Comparison of ENCODE assay signal across 1 cellular context in the genomic region with DNA sequence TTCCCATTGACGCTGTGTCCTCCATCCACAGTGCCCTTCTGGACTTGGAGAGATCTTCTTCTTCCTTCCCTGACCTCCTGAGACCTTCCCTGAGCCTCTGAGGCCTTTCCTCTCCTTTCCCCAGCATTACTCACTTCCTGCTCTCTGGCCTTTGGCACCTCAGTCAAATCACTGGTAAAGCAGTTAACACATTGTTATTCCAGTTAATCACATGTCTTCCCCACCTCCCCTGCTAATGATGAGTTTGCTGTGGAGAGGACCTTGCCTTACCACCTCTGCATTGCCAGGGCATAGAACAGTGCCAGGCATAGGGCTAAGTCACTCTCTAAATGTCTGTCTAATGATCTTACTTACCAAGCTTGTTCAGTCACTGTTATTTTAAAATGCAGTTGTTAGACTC.
A peak's percentile ranks its signal among the peaks of the same experiment; 100 is the strongest.
TF ChIP-seq lines count a peak whose summit lies in the region.

No MANE protein-coding gene starts in this region.

TF ChIP-seq in HepG2, 621 proteins besides CTCF, POLR2A, EP300 and RAD21 (continued from another document and continues in another):
- TF ChIP-seq DPF2 (CRISPR knock-in tag; IDR thresholded peaks at IDR 0.05; ENCODE audit: borderline replicate concordance, low read depth) (no peak), PPARG (CRISPR knock-in tag; conservative IDR thresholded peaks at IDR 0.05) (peak; percentile 40; the same call in 1 of the 2 replicates), FIP1L1 (IDR thresholded peaks at IDR 0.05; ENCODE audit: borderline replicate concordance, insufficient read depth, low read depth, low read length) (no peak), SP4 (CRISPR knock-in tag; IDR thresholded peaks at IDR 0.05) (no peak), FOXO1 (CRISPR knock-in tag; IDR thresholded peaks at IDR 0.05) (no peak), NFE2L2 (IDR thresholded peaks at IDR 0.05; ENCODE audit: low read length) (no peak), POLR2AphosphoS2 (IDR thresholded peaks at IDR 0.05; ENCODE audit: low read depth, low read length) (no peak), PRPF4 (IDR thresholded peaks at IDR 0.05; ENCODE audit: low read depth, low read length, poor library complexity, severe bottlenecking) (no peak), GABPB1 (CRISPR knock-in tag; IDR thresholded peaks at IDR 0.05) (no peak), NFRKB (IDR thresholded peaks at IDR 0.05) (no peak), MTF2 (CRISPR knock-in tag; IDR thresholded peaks at IDR 0.05; ENCODE audit: borderline replicate concordance) (no peak), ZNF383 (CRISPR knock-in tag; IDR thresholded peaks at IDR 0.05; ENCODE audit: borderline replicate concordance) (no peak), ZNF761 (CRISPR knock-in tag; conservative IDR thresholded peaks at IDR 0.05) (no peak), ZNF160 (CRISPR knock-in tag; IDR thresholded peaks at IDR 0.05) (no peak), NFIB (CRISPR knock-in tag; IDR thresholded peaks at IDR 0.05; ENCODE audit: borderline replicate concordance) (no peak), ZNF766 (CRISPR knock-in tag; IDR thresholded peaks at IDR 0.05; ENCODE audit: borderline replicate concordance) (no peak), CREM (IDR thresholded peaks at IDR 0.05) (no peak), CREM (CRISPR knock-in tag; IDR thresholded peaks at IDR 0.05) (no peak), SIX4 (CRISPR knock-in tag; IDR thresholded peaks at IDR 0.05) (no peak), ZNF33B (CRISPR knock-in tag; IDR thresholded peaks at IDR 0.05) (no peak), ZNF530 (CRISPR knock-in tag; IDR thresholded peaks at IDR 0.05; ENCODE audit: low read depth) (no peak), ZNF670 (CRISPR knock-in tag; IDR thresholded peaks at IDR 0.05; ENCODE audit: borderline replicate concordance) (0 out of 2 replicates have a peak, but pooled peaks have one; percentile 36), XRCC5 (optimal IDR thresholded peaks at IDR 0.05; ENCODE audit: low read length) (no peak), ZNF724P (CRISPR knock-in tag; IDR thresholded peaks at IDR 0.05; ENCODE audit: borderline replicate concordance) (no peak), ZNF629 (CRISPR knock-in tag; conservative IDR thresholded peaks at IDR 0.05) (no peak), KMT2A (CRISPR knock-in tag; IDR thresholded peaks at IDR 0.05) (no peak), BORCS8-MEF2B (CRISPR knock-in tag; IDR thresholded peaks at IDR 0.05) (no peak), RBFOX2 (IDR thresholded peaks at IDR 0.05; ENCODE audit: low read depth, low read length) (no peak), MXD4 (CRISPR knock-in tag; IDR thresholded peaks at IDR 0.05) (no peak; the same call in 1 of the 2 replicates), EEA1 (CRISPR knock-in tag; IDR thresholded peaks at IDR 0.05; ENCODE audit: borderline replicate concordance) (no peak), RBAK (CRISPR knock-in tag; IDR thresholded peaks at IDR 0.05) (no peak), ZNF674 (CRISPR knock-in tag; IDR thresholded peaks at IDR 0.05; ENCODE audit: low read depth) (no peak), TEAD2 (CRISPR knock-in tag; IDR thresholded peaks at IDR 0.05) (no peak), FOXJ3 (CRISPR knock-in tag; IDR thresholded peaks at IDR 0.05; ENCODE audit: borderline replicate concordance) (no peak), ZNF331 (CRISPR knock-in tag; IDR thresholded peaks at IDR 0.05) (no peak), KAT2B (IDR thresholded peaks at IDR 0.05; ENCODE audit: borderline replicate concordance, low read depth, low read length) (no peak), SNAPC2 (CRISPR knock-in tag; IDR thresholded peaks at IDR 0.05) (no peak), SRF (IDR thresholded peaks at IDR 0.05; ENCODE audit: low read depth, low read length) (no peak), ZNF816 (CRISPR knock-in tag; IDR thresholded peaks at IDR 0.05; ENCODE audit: borderline replicate concordance) (no peak), ZNF326 (CRISPR knock-in tag; IDR thresholded peaks at IDR 0.05; ENCODE audit: borderline replicate concordance) (no peak)
- TF ChIP-seq, protein P1, sequence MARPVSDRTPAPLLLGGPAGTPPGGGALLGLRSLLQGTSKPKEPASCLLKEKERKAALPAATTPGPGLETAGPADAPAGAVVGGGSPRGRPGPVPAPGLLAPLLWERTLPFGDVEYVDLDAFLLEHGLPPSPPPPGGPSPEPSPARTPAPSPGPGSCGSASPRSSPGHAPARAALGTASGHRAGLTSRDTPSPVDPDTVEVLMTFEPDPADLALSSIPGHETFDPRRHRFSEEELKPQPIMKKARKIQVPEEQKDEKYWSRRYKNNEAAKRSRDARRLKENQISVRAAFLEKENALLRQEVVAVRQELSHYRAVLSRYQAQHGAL (CRISPR knock-in tag; IDR thresholded peaks at IDR 0.05; ENCODE audit: not compliant biosample characterization): no peak
- TF ChIP-seq, protein P2, sequence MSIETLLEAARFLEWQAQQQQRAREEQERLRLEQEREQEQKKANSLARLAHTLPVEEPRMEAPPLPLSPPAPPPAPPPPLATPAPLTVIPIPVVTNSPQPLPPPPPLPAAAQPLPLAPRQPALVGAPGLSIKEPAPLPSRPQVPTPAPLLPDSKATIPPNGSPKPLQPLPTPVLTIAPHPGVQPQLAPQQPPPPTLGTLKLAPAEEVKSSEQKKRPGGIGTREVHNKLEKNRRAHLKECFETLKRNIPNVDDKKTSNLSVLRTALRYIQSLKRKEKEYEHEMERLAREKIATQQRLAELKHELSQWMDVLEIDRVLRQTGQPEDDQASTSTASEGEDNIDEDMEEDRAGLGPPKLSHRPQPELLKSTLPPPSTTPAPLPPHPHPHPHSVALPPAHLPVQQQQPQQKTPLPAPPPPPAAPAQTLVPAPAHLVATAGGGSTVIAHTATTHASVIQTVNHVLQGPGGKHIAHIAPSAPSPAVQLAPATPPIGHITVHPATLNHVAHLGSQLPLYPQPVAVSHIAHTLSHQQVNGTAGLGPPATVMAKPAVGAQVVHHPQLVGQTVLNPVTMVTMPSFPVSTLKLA (IDR thresholded peaks at IDR 0.05): peak; percentile 74
- TF ChIP-seq, protein P3, sequence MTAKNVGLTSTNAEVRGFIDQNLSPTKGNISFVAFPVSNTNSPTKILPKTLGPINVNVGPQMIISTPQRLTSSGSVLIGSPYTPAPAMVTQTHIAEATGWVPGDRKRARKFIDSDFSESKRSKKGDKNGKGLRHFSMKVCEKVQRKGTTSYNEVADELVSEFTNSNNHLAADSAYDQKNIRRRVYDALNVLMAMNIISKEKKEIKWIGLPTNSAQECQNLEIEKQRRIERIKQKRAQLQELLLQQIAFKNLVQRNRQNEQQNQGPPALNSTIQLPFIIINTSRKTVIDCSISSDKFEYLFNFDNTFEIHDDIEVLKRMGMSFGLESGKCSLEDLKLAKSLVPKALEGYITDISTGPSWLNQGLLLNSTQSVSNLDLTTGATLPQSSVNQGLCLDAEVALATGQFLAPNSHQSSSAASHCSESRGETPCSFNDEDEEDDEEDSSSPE (CRISPR knock-in tag; IDR thresholded peaks at IDR 0.05): no peak
- TF ChIP-seq, protein P4, sequence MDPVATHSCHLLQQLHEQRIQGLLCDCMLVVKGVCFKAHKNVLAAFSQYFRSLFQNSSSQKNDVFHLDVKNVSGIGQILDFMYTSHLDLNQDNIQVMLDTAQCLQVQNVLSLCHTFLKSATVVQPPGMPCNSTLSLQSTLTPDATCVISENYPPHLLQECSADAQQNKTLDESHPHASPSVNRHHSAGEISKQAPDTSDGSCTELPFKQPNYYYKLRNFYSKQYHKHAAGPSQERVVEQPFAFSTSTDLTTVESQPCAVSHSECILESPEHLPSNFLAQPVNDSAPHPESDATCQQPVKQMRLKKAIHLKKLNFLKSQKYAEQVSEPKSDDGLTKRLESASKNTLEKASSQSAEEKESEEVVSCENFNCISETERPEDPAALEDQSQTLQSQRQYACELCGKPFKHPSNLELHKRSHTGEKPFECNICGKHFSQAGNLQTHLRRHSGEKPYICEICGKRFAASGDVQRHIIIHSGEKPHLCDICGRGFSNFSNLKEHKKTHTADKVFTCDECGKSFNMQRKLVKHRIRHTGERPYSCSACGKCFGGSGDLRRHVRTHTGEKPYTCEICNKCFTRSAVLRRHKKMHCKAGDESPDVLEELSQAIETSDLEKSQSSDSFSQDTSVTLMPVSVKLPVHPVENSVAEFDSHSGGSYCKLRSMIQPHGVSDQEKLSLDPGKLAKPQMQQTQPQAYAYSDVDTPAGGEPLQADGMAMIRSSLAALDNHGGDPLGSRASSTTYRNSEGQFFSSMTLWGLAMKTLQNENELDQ (CRISPR knock-in tag; IDR thresholded peaks at IDR 0.05; ENCODE audit: borderline replicate concordance): no peak
- TF ChIP-seq, protein P5, sequence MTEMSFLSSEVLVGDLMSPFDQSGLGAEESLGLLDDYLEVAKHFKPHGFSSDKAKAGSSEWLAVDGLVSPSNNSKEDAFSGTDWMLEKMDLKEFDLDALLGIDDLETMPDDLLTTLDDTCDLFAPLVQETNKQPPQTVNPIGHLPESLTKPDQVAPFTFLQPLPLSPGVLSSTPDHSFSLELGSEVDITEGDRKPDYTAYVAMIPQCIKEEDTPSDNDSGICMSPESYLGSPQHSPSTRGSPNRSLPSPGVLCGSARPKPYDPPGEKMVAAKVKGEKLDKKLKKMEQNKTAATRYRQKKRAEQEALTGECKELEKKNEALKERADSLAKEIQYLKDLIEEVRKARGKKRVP (CRISPR knock-in tag; IDR thresholded peaks at IDR 0.05): 0 out of 4 replicates have a peak, but pooled peaks of 1 of the 2 experiments have one; percentile 21
- TF ChIP-seq, protein P6, sequence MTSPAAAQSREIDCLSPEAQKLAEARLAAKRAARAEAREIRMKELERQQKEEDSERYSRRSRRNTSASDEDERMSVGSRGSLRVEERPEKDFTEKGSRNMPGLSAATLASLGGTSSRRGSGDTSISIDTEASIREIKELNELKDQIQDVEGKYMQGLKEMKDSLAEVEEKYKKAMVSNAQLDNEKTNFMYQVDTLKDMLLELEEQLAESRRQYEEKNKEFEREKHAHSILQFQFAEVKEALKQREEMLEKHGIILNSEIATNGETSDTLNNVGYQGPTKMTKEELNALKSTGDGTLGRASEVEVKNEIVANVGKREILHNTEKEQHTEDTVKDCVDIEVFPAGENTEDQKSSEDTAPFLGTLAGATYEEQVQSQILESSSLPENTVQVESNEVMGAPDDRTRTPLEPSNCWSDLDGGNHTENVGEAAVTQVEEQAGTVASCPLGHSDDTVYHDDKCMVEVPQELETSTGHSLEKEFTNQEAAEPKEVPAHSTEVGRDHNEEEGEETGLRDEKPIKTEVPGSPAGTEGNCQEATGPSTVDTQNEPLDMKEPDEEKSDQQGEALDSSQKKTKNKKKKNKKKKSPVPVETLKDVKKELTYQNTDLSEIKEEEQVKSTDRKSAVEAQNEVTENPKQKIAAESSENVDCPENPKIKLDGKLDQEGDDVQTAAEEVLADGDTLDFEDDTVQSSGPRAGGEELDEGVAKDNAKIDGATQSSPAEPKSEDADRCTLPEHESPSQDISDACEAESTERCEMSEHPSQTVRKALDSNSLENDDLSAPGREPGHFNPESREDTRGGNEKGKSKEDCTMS (CRISPR knock-in tag; conservative IDR thresholded peaks at IDR 0.05): no peak
- TF ChIP-seq, protein P7, sequence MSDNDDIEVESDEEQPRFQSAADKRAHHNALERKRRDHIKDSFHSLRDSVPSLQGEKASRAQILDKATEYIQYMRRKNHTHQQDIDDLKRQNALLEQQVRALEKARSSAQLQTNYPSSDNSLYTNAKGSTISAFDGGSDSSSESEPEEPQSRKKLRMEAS (IDR thresholded peaks at IDR 0.05): no peak
- TF ChIP-seq, protein P8, sequence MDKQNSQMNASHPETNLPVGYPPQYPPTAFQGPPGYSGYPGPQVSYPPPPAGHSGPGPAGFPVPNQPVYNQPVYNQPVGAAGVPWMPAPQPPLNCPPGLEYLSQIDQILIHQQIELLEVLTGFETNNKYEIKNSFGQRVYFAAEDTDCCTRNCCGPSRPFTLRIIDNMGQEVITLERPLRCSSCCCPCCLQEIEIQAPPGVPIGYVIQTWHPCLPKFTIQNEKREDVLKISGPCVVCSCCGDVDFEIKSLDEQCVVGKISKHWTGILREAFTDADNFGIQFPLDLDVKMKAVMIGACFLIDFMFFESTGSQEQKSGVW (CRISPR knock-in tag; IDR thresholded peaks at IDR 0.05; ENCODE audit: borderline replicate concordance): no peak
- TF ChIP-seq, protein P9, sequence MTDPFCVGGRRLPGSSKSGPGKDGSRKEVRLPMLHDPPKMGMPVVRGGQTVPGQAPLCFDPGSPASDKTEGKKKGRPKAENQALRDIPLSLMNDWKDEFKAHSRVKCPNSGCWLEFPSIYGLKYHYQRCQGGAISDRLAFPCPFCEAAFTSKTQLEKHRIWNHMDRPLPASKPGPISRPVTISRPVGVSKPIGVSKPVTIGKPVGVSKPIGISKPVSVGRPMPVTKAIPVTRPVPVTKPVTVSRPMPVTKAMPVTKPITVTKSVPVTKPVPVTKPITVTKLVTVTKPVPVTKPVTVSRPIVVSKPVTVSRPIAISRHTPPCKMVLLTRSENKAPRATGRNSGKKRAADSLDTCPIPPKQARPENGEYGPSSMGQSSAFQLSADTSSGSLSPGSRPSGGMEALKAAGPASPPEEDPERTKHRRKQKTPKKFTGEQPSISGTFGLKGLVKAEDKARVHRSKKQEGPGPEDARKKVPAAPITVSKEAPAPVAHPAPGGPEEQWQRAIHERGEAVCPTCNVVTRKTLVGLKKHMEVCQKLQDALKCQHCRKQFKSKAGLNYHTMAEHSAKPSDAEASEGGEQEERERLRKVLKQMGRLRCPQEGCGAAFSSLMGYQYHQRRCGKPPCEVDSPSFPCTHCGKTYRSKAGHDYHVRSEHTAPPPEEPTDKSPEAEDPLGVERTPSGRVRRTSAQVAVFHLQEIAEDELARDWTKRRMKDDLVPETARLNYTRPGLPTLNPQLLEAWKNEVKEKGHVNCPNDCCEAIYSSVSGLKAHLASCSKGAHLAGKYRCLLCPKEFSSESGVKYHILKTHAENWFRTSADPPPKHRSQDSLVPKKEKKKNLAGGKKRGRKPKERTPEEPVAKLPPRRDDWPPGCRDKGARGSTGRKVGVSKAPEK (CRISPR knock-in tag; IDR thresholded peaks at IDR 0.05; ENCODE audit: borderline replicate concordance): no peak
- TF ChIP-seq, protein P10, sequence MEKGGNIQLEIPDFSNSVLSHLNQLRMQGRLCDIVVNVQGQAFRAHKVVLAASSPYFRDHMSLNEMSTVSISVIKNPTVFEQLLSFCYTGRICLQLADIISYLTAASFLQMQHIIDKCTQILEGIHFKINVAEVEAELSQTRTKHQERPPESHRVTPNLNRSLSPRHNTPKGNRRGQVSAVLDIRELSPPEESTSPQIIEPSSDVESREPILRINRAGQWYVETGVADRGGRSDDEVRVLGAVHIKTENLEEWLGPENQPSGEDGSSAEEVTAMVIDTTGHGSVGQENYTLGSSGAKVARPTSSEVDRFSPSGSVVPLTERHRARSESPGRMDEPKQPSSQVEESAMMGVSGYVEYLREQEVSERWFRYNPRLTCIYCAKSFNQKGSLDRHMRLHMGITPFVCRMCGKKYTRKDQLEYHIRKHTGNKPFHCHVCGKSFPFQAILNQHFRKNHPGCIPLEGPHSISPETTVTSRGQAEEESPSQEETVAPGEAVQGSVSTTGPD (CRISPR knock-in tag; IDR thresholded peaks at IDR 0.05): no peak
